8 cellular contexts compared by ENCODE assay signal in genomic region chr16:11585460-11586374, GRCh38. TPM values are rescaled to one million over a fixed set of nuclear protein-coding genes. Genes with fewer than 3 reads are reported as not detected.
DNase-seq lines count a peak whose midpoint lies in the region; ATAC-seq and TF ChIP-seq lines count a peak whose summit lies in the region.

No MANE protein-coding gene starts in this region.

- H3K9me3 Mint-ChIP-seq in mesothelial cell of epicardium (no peaks in the 10 kb centered on the region), type B pancreatic cell (no peaks in the 10 kb centered on the region)

- DNase-seq in AG10803 (ENCODE audit: low read depth): no peak
- no peak for DNase-seq in SK-N-MC (ENCODE audit: low read depth, low spot score)
- DNase-seq in coronary artery (ENCODE audit: low spot score): peak; percentile 85
- DNase-seq in mesothelial cell of epicardium (ENCODE audit: low spot score in 2 of 2, unreplicated experiment in 2 of 2): no peak
- no peak for DNase-seq in type B pancreatic cell (ENCODE audit: extremely low spot score, unreplicated experiment)
- DNase-seq in DMS153 (lab: John Stamatoyannopoulos, UW): no peak

- H3K36me3 Mint-ChIP-seq in mesothelial cell of epicardium: no peaks in the 10 kb centered on the region
- H3K36me3 Mint-ChIP-seq in type B pancreatic cell: no peaks in the 10 kb centered on the region

- H3K4me3 ChIP-seq in AG10803 (ENCODE audit: low read length) (peak overlapping the region; percentile 73), SK-N-MC (peak overlapping the region; percentile 67), coronary artery (peak overlapping the region; percentile 93)

- peak overlapping the region; percentile 81 for H3K27ac Mint-ChIP-seq in mesothelial cell of epicardium
- peak overlapping the region; percentile 83 for H3K27ac Mint-ChIP-seq in type B pancreatic cell

- H3K9ac ChIP-seq in SK-N-MC (ENCODE audit: insufficient read length): no peak overlapping the region

- no peaks in the 10 kb centered on the region for H3K9me3 ChIP-seq in SK-N-MC (ENCODE audit: low read depth, low read length)

- H3K27me3 Mint-ChIP-seq in mesothelial cell of epicardium (ENCODE audit: low read depth): no peaks in the 10 kb centered on the region
- H3K27me3 Mint-ChIP-seq in type B pancreatic cell: peaks cover 11% of the 10 kb centered on the region

- H3K36me3 ChIP-seq in SK-N-MC (ENCODE audit: insufficient read depth, low read length): no peaks in the 10 kb centered on the region

- H3K27ac ChIP-seq in SK-N-MC: no peak overlapping the region
- peak overlapping the region; percentile 97 to 99 for H3K27ac ChIP-seq in coronary artery

- ATAC-seq in GM21381 (IDR thresholded peaks at IDR 0.05; ENCODE audit: unreplicated experiment): peak; percentile 1
- ATAC-seq in GM19351 (IDR thresholded peaks at IDR 0.05; ENCODE audit: unreplicated experiment): no peak

- H3K4me3 Mint-ChIP-seq in mesothelial cell of epicardium: peak overlapping the region; percentile 80
- peak overlapping the region; percentile 88 for H3K4me3 Mint-ChIP-seq in type B pancreatic cell

- peaks cover 40% of the 10 kb centered on the region for H3K4me1 Mint-ChIP-seq in mesothelial cell of epicardium
- peaks cover 37% of the 10 kb centered on the region for H3K4me1 Mint-ChIP-seq in type B pancreatic cell (ENCODE audit: unreplicated experiment)

- TF ChIP-seq CTCF in AG10803 (conservative IDR thresholded peaks at IDR 0.05; ENCODE audit: low read length) (no peak), coronary artery (IDR thresholded peaks at IDR 0.05) (no peak), mesothelial cell of epicardium (IDR thresholded peaks at IDR 0.05; ENCODE audit: unreplicated experiment) (no peak), type B pancreatic cell (conservative IDR thresholded peaks at IDR 0.05) (no peak)

RNA-seq across cellular contexts. Expression of gene LITAF, which starts 1.0 kb away (rescaled TPM):
- 60.8 to 71.0 TPM (median 62.0 TPM) in 3 replicates for total RNA-seq in mesothelial cell of epicardium
- 49.8 and 66.6 TPM in 2 replicates for total RNA-seq in type B pancreatic cell (ENCODE audit: low replicate concordance)
